In the genomic region with DNA sequence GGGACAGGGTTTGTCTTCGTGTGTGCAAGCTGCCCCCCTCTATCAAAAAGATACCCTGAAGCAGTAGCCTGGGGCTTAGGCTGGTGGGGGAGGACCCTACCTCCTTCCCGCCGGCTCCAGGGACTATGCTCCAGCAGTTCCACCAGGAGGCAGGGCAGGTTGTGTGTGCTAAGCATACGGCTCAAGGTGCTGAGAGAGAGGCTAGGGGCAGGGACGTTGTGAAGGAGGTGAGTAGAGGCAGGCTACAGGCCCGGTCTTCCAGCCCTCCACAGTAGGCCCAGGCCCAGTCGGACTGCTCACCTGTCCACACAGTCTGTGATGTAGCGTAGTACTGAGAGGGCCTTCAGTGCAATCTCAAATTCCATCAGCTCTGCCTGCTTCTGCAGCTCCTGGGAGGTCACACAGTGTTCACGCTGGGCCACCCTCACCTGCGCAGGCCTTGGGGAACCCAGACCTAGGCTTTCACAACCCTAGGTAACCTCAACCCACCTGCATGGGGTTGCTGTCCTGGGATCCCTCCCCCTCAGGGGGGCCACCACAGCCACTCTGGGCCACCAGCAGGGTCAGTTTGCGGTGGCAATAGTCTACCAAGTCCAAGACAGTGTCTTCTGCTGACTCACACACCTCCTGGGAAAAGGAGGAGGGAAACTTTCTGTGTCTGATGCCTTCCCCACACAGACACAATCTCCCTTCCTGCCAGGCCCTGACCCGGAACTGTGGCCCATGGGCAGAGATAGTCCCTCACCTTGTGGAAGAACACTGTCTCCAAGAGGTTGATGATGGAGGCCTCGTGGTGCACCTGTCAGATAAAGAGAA, we compare ENCODE assay signal across 18 cellular contexts. TPM values are rescaled to one million over a fixed set of nuclear protein-coding genes. Genes with fewer than 3 reads are reported as not detected.
DNase-seq lines count a peak whose midpoint lies in the region; TF ChIP-seq lines count a peak whose summit lies in the region.
"Had no signal": no experiment of that assay in that cellular context is flagged by ENCODE, and none has a peak within 500 bp of the region (broad histone marks: within the 10 kb centered on the region; RNA-seq: fewer than 3 reads in every experiment).

No MANE protein-coding gene starts in this region.

- no peaks in the 10 kb centered on the region for H3K9me3 Mint-ChIP-seq in activated CD4-positive, alpha-beta memory T cell treated with anti-CD3 and anti-CD28 coated beads, Interleukin-2, amount 10 ng/mL, durations not matched to agents 7 days and 5 days
- H3K9me3 Mint-ChIP-seq in activated CD4-positive, alpha-beta memory T cell treated with anti-CD3 and anti-CD28 coated beads for 36 hours = no peaks in the 10 kb centered on the region
- no peaks in the 10 kb centered on the region for H3K9me3 Mint-ChIP-seq in HFFc6
- no peaks in the 10 kb centered on the region for H3K9me3 Mint-ChIP-seq in dendritic cell treated with granulocyte-macrophage colony-stimulating factor and Interleukin-4, amounts not matched to agents 40 ng/mL and 50 ng/mL, for 4 days

- no TSS peak for BruUV-seq in A673 (replicated peaks; lab: Mats Ljungman, UMichigan)

- H3K27me3 ChIP-seq in neutrophil (no peaks in the 10 kb centered on the region), A673 (replicated peaks; ENCODE audit: insufficient read depth, low read depth, low read length, poor library complexity) (no peaks in the 10 kb centered on the region)
- H3K27me3 ChIP-seq: vagina had no signal

- POLR2A ChIA-PET in activated CD4-positive, alpha-beta memory T cell treated with anti-CD3 and anti-CD28 coated beads, Interleukin-2, amount 10 ng/mL, durations not matched to agents 7 days and 5 days (lab: Charles Lee) = interaction anchor here (0.7 to 32.1 kb wide), 6 partner anchors 0 to 264 kb away, joined by 3 to 704 read pairs (median 295); partner anchors contain the start of genes C3orf18, CISH, CYB561D2 and HEMK1
- POLR2A ChIA-PET in activated CD4-positive, alpha-beta memory T cell treated with anti-CD3 and anti-CD28 coated beads for 36 hours (lab: Charles Lee) = no interaction called here
- POLR2A ChIA-PET in A673 (lab: Charles Lee; ENCODE audit: low non-redundant PET) = no interaction called here

- intact Hi-C loops in activated CD4-positive, alpha-beta memory T cell treated with anti-CD3 and anti-CD28 coated beads for 36 hours (cut with micrococcal nuclease) = loop anchor here (5.0 kb wide), 1 partner anchor 259 kb away; no protein-coding TSS in a partner anchor
- intact Hi-C loops in dendritic cell treated with granulocyte-macrophage colony-stimulating factor and Interleukin-4, amounts not matched to agents 40 ng/mL and 50 ng/mL, for 4 days (cut with micrococcal nuclease) = no loop called here
- intact Hi-C loops in A673 (cut with micrococcal nuclease; ENCODE audit: unreplicated experiment) = no loop called here

- H3K4me3 ChIP-seq in neutrophil (ENCODE audit: low read depth in 1 of 2, low read length in 1 of 2) (no peak overlapping the region), A673 (ENCODE audit: low read depth, low read length, poor library complexity, severe bottlenecking) (no peak overlapping the region)
- H3K4me3 ChIP-seq: HAP-1, vagina had no signal

- TF ChIP-seq CTCF in HFFc6 (IDR thresholded peaks at IDR 0.05) = peak; percentile 27; the same call in 1 of the 2 replicates
- TF ChIP-seq CTCF in neutrophil (IDR thresholded peaks at IDR 0.05) = no peak
- TF ChIP-seq CTCF in A673 (conservative IDR thresholded peaks at IDR 0.05; ENCODE audit: low read depth, low read length) = no peak

- H3K36me3 ChIP-seq in neutrophil (peaks cover 6% of the 10 kb centered on the region), A673 (ENCODE audit: insufficient read depth, low read length, poor library complexity, severe bottlenecking) (no peaks in the 10 kb centered on the region)

- H3K27ac Mint-ChIP-seq in activated CD4-positive, alpha-beta memory T cell treated with anti-CD3 and anti-CD28 coated beads, Interleukin-2, amount 10 ng/mL, durations not matched to agents 7 days and 5 days = peak overlapping the region; percentile 94
- H3K27ac Mint-ChIP-seq in activated CD4-positive, alpha-beta memory T cell treated with anti-CD3 and anti-CD28 coated beads for 36 hours = no peak overlapping the region
- no peak overlapping the region for H3K27ac Mint-ChIP-seq in HFFc6
- H3K27ac Mint-ChIP-seq in dendritic cell treated with granulocyte-macrophage colony-stimulating factor and Interleukin-4, amounts not matched to agents 40 ng/mL and 50 ng/mL, for 4 days = peak overlapping the region; percentile 17

- no peaks in the 10 kb centered on the region for H3K9me3 ChIP-seq in neutrophil
- H3K9me3 ChIP-seq in A673 (ENCODE audit: low read depth, low read length, poor library complexity, severe bottlenecking) = no peaks in the 10 kb centered on the region
- H3K9me3 ChIP-seq: HAP-1, vagina had no signal

- H3K4me1 ChIP-seq in neutrophil (ENCODE audit: control insufficient read depth in 1 of 2, insufficient read depth in 1 of 2, low read depth in 1 of 2, low read length in 1 of 2) (peaks cover 67 to 72% of the 10 kb centered on the region in 2 experiments), A673 (ENCODE audit: insufficient read depth, low read length, poor library complexity, severe bottlenecking) (peaks cover 6% of the 10 kb centered on the region)

- H3K4me1 Mint-ChIP-seq in activated CD4-positive, alpha-beta memory T cell treated with anti-CD3 and anti-CD28 coated beads, Interleukin-2, amount 10 ng/mL, durations not matched to agents 7 days and 5 days = peaks cover 70% of the 10 kb centered on the region
- H3K4me1 Mint-ChIP-seq in activated CD4-positive, alpha-beta memory T cell treated with anti-CD3 and anti-CD28 coated beads for 36 hours (ENCODE audit: low read depth) = peaks cover 34% of the 10 kb centered on the region
- peaks cover 41% of the 10 kb centered on the region for H3K4me1 Mint-ChIP-seq in HFFc6 (ENCODE audit: low read depth)
- peaks cover 76% of the 10 kb centered on the region for H3K4me1 Mint-ChIP-seq in dendritic cell treated with granulocyte-macrophage colony-stimulating factor and Interleukin-4, amounts not matched to agents 40 ng/mL and 50 ng/mL, for 4 days (ENCODE audit: low read depth)

- CTCF ChIA-PET in activated CD4-positive, alpha-beta memory T cell treated with anti-CD3 and anti-CD28 coated beads, Interleukin-2, amount 10 ng/mL, durations not matched to agents 7 days and 5 days (lab: Charles Lee) = interaction anchor here (0.8 to 3.1 kb wide), 2 partner anchors 11 to 269 kb away, joined by 3 to 17 read pairs; partner anchors contain the start of gene CISH
- CTCF ChIA-PET in activated CD4-positive, alpha-beta memory T cell treated with anti-CD3 and anti-CD28 coated beads for 36 hours (lab: Charles Lee) = interaction anchor here (1.1 to 1.4 kb wide), 2 partner anchors 11 to 21 kb away, joined by 4 to 5 read pairs; no protein-coding TSS in a partner anchor
- CTCF ChIA-PET in A673 (lab: Charles Lee) = no interaction called here

- no peak overlapping the region for H3K4me3 Mint-ChIP-seq in activated CD4-positive, alpha-beta memory T cell treated with anti-CD3 and anti-CD28 coated beads, Interleukin-2, amount 10 ng/mL, durations not matched to agents 7 days and 5 days
- no peak overlapping the region for H3K4me3 Mint-ChIP-seq in activated CD4-positive, alpha-beta memory T cell treated with anti-CD3 and anti-CD28 coated beads for 36 hours
- no peak overlapping the region for H3K4me3 Mint-ChIP-seq in HFFc6
- no peak overlapping the region for H3K4me3 Mint-ChIP-seq in dendritic cell treated with granulocyte-macrophage colony-stimulating factor and Interleukin-4, amounts not matched to agents 40 ng/mL and 50 ng/mL, for 4 days

- DNase-seq in activated CD4-positive, alpha-beta memory T cell treated with anti-CD3 and anti-CD28 coated beads, Interleukin-2, amount 10 ng/mL, durations not matched to agents 7 days and 5 days = no peak
- DNase-seq in activated CD4-positive, alpha-beta memory T cell treated with anti-CD3 and anti-CD28 coated beads for 36 hours = no peak
- DNase-seq in HFFc6 = no peak
- DNase-seq in A673 (ENCODE audit: low spot score) = no peak
- DNase-seq in NCI-H2196 (lab: John Stamatoyannopoulos, UW; ENCODE audit: unreplicated experiment) = no peak
- no peak for DNase-seq in DMS53 treated with DMSO at 0.1 percent for 48 hours (lab: John Stamatoyannopoulos, UW; ENCODE audit: unreplicated experiment)
- DNase-seq: activated CD8-positive, alpha-beta memory T cell treated with anti-CD3 and anti-CD28 coated beads for 24 hours; activated effector memory CD4-positive, alpha-beta T cell treated with Interleukin-2 at 50 U/mL for 16 hours; mesenchymal stem cell; NCI-H187; Right ventricle myocardium superior; stimulated activated CD4-positive, alpha-beta T cell treated with anti-CD3 and anti-CD28 coated beads, Interleukin-2, amount 100 ng/mL, for 24 hours; T-helper 9 cell had no signal

- peaks cover 32% of the 10 kb centered on the region for H3K36me3 Mint-ChIP-seq in activated CD4-positive, alpha-beta memory T cell treated with anti-CD3 and anti-CD28 coated beads, Interleukin-2, amount 10 ng/mL, durations not matched to agents 7 days and 5 days (ENCODE audit: low read depth)
- H3K36me3 Mint-ChIP-seq in activated CD4-positive, alpha-beta memory T cell treated with anti-CD3 and anti-CD28 coated beads for 36 hours = peaks cover 23% of the 10 kb centered on the region
- peaks cover 16% of the 10 kb centered on the region for H3K36me3 Mint-ChIP-seq in HFFc6 (ENCODE audit: low read depth)
- peaks cover 31% of the 10 kb centered on the region for H3K36me3 Mint-ChIP-seq in dendritic cell treated with granulocyte-macrophage colony-stimulating factor and Interleukin-4, amounts not matched to agents 40 ng/mL and 50 ng/mL, for 4 days (ENCODE audit: low read depth)

- peak overlapping the region; percentile 100 for H3K27ac ChIP-seq in neutrophil
- H3K27ac ChIP-seq in A673 (ENCODE audit: low read depth, low read length, poor library complexity, severe bottlenecking) = no peak overlapping the region
- H3K27ac ChIP-seq: epithelial cell of prostate, vagina had no signal

- H3K27me3 Mint-ChIP-seq in activated CD4-positive, alpha-beta memory T cell treated with anti-CD3 and anti-CD28 coated beads, Interleukin-2, amount 10 ng/mL, durations not matched to agents 7 days and 5 days = no peaks in the 10 kb centered on the region
- H3K27me3 Mint-ChIP-seq in activated CD4-positive, alpha-beta memory T cell treated with anti-CD3 and anti-CD28 coated beads for 36 hours = no peaks in the 10 kb centered on the region
- peaks cover 6% of the 10 kb centered on the region for H3K27me3 Mint-ChIP-seq in HFFc6 (ENCODE audit: insufficient read depth)
- H3K27me3 Mint-ChIP-seq in dendritic cell treated with granulocyte-macrophage colony-stimulating factor and Interleukin-4, amounts not matched to agents 40 ng/mL and 50 ng/mL, for 4 days = no peaks in the 10 kb centered on the region

RNA-seq across cellular contexts. Expression of gene RASSF1, which starts 2.4 kb away (rescaled TPM):
- 100 to 1,000 TPM; 157 to 160 TPM for total RNA-seq in activated CD4-positive, alpha-beta memory T cell treated with anti-CD3 and anti-CD28 coated beads, Interleukin-2, amount 10 ng/mL, durations not matched to agents 7 days and 5 days
- total RNA-seq in activated CD4-positive, alpha-beta memory T cell treated with anti-CD3 and anti-CD28 coated beads for 36 hours = 10 to 100 TPM; 48.8 to 52.6 TPM
- total RNA-seq in HFFc6 (2021; fragmentation: NEBNext Ultra II Directional; extraction: Animal tissue kit (Norgen Biotek cat#: 25700)) = 10 to 100 TPM; 30.9 to 37.0 (median 34.1) TPM
- total RNA-seq in A673 (2021) = 10.2 and 14.4 TPM in 2 replicates

RNA-seq across cellular contexts. Expression of gene ZMYND10, which starts 2.5 kb away (rescaled TPM):
- total RNA-seq in activated CD4-positive, alpha-beta memory T cell treated with anti-CD3 and anti-CD28 coated beads, Interleukin-2, amount 10 ng/mL, durations not matched to agents 7 days and 5 days = 1 to 10 TPM; 1.7 to 3.2 TPM
- total RNA-seq in activated CD4-positive, alpha-beta memory T cell treated with anti-CD3 and anti-CD28 coated beads for 36 hours = under 1 TPM; 0.94 to 1.00 TPM
- total RNA-seq in HFFc6 (2021; fragmentation: NEBNext Ultra II Directional; extraction: Animal tissue kit (Norgen Biotek cat#: 25700)) = 1 to 10 TPM in 2 of 6 experiments, under 1 TPM in 3, not detected in 1; 0.78 to 1.3 (median 0.83) TPM
- total RNA-seq in A673 (2021) = 0.67 and 1.0 TPM in 2 replicates
- total RNA-seq: Right ventricle myocardium superior had no signal

RNA-seq across cellular contexts. Expression of gene NPRL2, which starts 7.5 kb away (rescaled TPM):
- total RNA-seq in activated CD4-positive, alpha-beta memory T cell treated with anti-CD3 and anti-CD28 coated beads, Interleukin-2, amount 10 ng/mL, durations not matched to agents 7 days and 5 days = 10 to 100 TPM; 48.8 to 50.1 TPM
- total RNA-seq in activated CD4-positive, alpha-beta memory T cell treated with anti-CD3 and anti-CD28 coated beads for 36 hours = 10 to 100 TPM; 33.2 to 35.8 TPM
- 10 to 100 TPM; 12.3 to 18.7 (median 17.4) TPM for total RNA-seq in HFFc6 (2021; fragmentation: NEBNext Ultra II Directional; extraction: Animal tissue kit (Norgen Biotek cat#: 25700))
- total RNA-seq in A673 (2021) = 15.2 and 16.0 TPM in 2 replicates

RNA-seq across cellular contexts. Expression of gene CYB561D2, which starts 7.6 kb away (rescaled TPM):
- 10 to 100 TPM; 37.1 to 39.7 TPM for total RNA-seq in activated CD4-positive, alpha-beta memory T cell treated with anti-CD3 and anti-CD28 coated beads, Interleukin-2, amount 10 ng/mL, durations not matched to agents 7 days and 5 days
- total RNA-seq in activated CD4-positive, alpha-beta memory T cell treated with anti-CD3 and anti-CD28 coated beads for 36 hours = 10 to 100 TPM; 17.8 to 20.1 TPM
- 10 to 100 TPM; 20.5 to 25.2 (median 24.0) TPM for total RNA-seq in HFFc6 (2021; fragmentation: NEBNext Ultra II Directional; extraction: Animal tissue kit (Norgen Biotek cat#: 25700))
- total RNA-seq in A673 (2021) = 7.9 and 8.2 TPM in 2 replicates

RNA-seq across cellular contexts. Expression of gene TUSC2, which starts 15.0 kb away (rescaled TPM):
- 10 to 100 TPM; 16.8 to 17.9 TPM for total RNA-seq in activated CD4-positive, alpha-beta memory T cell treated with anti-CD3 and anti-CD28 coated beads, Interleukin-2, amount 10 ng/mL, durations not matched to agents 7 days and 5 days
- 10 to 100 TPM; 18.7 to 19.7 TPM for total RNA-seq in activated CD4-positive, alpha-beta memory T cell treated with anti-CD3 and anti-CD28 coated beads for 36 hours
- total RNA-seq in HFFc6 (2021; fragmentation: NEBNext Ultra II Directional; extraction: Animal tissue kit (Norgen Biotek cat#: 25700)) = 10 to 100 TPM; 23.9 to 34.2 (median 26.8) TPM
- 14.6 and 15.2 TPM in 2 replicates for total RNA-seq in A673 (2021)

Comparison
In these comparisons a context has a peak if more than half of its experiments do, and no peak if none do; other contexts are left out.
1. H3K27ac Mint-ChIP-seq: peak in activated CD4-positive, alpha-beta memory T cell treated with anti-CD3 and anti-CD28 coated beads, Interleukin-2, amount 10 ng/mL, durations not matched to agents 7 days and 5 days (single experiment) and dendritic cell treated with granulocyte-macrophage colony-stimulating factor and Interleukin-4, amounts not matched to agents 40 ng/mL and 50 ng/mL, for 4 days (single experiment); none in activated CD4-positive, alpha-beta memory T cell treated with anti-CD3 and anti-CD28 coated beads for 36 hours (single experiment) and HFFc6 (single experiment).